ENCODE assay signal across 1 cellular context in the genomic region with DNA sequence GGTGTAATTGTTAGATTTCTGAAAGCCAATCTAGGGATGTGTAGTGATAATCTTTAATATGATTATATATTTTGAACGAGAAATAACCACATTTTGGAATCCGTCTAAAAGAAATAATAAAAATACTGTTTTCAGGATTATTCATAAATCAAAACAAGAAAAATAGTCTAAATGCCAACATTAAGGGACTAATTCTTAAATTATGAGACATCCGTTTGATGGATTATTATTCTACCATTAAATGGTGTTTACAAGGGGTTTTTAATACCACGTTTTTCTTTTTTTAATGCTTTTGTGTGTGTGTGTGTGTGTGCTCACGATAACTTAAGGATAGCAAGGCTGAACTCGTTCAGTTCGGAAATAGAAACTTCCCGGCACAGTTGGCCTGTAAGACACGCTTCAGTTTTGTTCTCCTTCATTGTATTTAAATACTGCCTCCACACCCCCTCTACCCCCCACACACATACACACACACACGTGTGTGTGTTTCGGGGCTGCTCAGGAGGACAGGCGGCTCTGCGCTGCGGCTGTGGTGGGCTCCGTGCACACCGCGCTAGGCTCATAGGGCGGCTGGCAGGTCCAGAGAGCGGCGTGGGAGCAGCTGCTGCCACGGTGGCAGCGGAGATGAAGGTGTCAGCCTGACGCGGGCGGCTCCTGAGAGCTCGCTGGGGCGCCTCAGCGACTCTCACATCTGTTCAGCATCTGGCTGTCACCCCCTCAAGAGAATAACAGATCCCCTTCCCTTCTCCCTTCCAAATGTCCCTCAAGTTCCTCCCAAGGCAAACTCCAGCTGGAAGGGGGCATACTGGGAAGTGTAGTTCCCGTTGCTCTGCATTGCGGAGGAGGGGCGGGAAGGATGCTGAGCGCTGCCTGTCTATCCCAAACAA.
A peak's percentile ranks its signal among the peaks of the same experiment; 100 is the strongest.
TF ChIP-seq lines count a peak whose summit lies in the region.

No MANE protein-coding gene starts in this region.

TF ChIP-seq in H1, 55 proteins besides CTCF, POLR2A, EP300 and RAD21 (continued from another document):
- TF ChIP-seq SIX5 (IDR thresholded peaks at IDR 0.05; ENCODE audit: low read depth, low read length) = peak; percentile 64
- TF ChIP-seq SUZ12 (IDR thresholded peaks at IDR 0.05; ENCODE audit: low read length) = no peak
- 0 out of 4 replicates have a peak, but pooled peaks of 1 of the 2 experiments have one; percentile 37 for TF ChIP-seq SIN3A (conservative IDR thresholded peaks at IDR 0.05 in 1 of 2, IDR thresholded peaks at IDR 0.05 in 1 of 2; ENCODE audit: low read depth in 1 of 2, low read length in 2 of 2)
- peak; percentile 54 for TF ChIP-seq KDM4A (IDR thresholded peaks at IDR 0.05; ENCODE audit: low read depth, low read length, severe bottlenecking)
